8 cellular contexts compared by ENCODE assay signal in the genomic region with DNA sequence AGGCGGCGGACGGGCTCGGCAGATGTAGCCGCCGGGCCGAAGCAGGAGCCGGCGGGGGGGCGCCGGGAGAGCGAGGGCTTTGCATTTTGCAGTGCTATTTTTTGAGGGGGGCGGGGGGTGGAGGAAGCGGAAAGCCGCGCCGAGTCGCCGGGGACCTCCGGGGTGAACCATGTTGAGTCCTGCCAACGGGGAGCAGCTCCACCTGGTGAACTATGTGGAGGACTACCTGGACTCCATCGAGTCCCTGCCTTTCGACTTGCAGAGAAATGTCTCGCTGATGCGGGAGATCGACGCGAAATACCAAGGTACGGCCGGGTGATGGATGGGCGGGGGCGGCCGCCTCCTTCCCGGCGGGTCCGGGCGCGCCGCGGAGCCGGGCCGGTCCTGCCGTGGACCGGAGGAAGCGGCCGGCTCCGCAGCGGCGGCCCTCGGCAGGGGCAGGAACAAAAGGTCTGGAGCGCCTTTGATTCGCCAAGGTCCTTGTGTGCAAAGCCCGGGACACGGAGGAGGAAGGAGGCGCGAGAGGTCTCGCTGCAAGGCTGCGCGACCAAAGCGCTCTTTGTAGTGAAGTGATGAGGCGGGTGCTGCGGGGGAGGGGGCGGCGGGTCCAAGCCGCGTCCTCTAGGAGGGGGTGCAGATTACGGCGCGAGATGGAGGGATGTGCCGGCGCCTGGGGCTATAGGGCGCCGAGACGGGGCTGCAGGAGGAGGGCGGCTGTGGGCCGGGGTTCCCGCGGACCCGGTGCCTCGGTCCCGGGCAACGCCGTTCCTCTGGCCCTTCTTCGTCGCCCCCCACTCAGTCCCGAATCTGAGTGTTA. TPM values are rescaled to one million over a fixed set of nuclear protein-coding genes. Genes with fewer than 3 reads are reported as not detected.
A peak's percentile ranks its signal among the peaks of the same experiment; 100 is the strongest.
DNase-seq lines count a peak whose midpoint lies in the region; ATAC-seq and TF ChIP-seq lines count a peak whose summit lies in the region.

No MANE protein-coding gene starts in this region.

- intact Hi-C loops in gastrocnemius medialis (cut with DNase I; ENCODE audit: low total_unique reads) = loop anchor here (2.0 to 10.0 kb wide), 10 partner anchors 99 to 927 kb away; a partner anchor contains a TSS

- H3K9me3 ChIP-seq in gastrocnemius medialis = no peaks in the 10 kb centered on the region

- TF ChIP-seq CTCF in HFF-Myc (IDR thresholded peaks at IDR 0.05; ENCODE audit: low read depth, low read length, missing control alignments) (no peak), gastrocnemius medialis (IDR thresholded peaks at IDR 0.05 in 4 of 5, conservative IDR thresholded peaks at IDR 0.05 in 1 of 5) (no peak)

- ATAC-seq in gastrocnemius medialis (no peak), HG03196 (IDR thresholded peaks at IDR 0.05; ENCODE audit: unreplicated experiment) (no peak)

- in situ Hi-C loops in ACHN (cut with HindIII; ENCODE audit: low pct_ligation_motif_present, low pct_unique_long_range_greater_than_20kb, low sequenced_read_pairs) = no loop called here
- in situ Hi-C loops in gastrocnemius medialis (cut with MboI; ENCODE audit: low sequenced_read_pairs in 4 of 4) = loop anchor here in 2 of 4 donors (25.0 kb wide), 1 partner anchor 198 kb away; a partner anchor contains a TSS

- peaks cover 25 to 30% of the 10 kb centered on the region in 2 donors for H3K4me1 ChIP-seq in gastrocnemius medialis

- no peaks in the 10 kb centered on the region for H3K27me3 ChIP-seq in gastrocnemius medialis

- H3K27ac ChIP-seq in gastrocnemius medialis = peak overlapping the region; percentile 97 to 100 (median 100)

- peaks cover 0 to 1% of the 10 kb centered on the region in 2 donors for H3K36me3 ChIP-seq in gastrocnemius medialis

- DNase-seq in ACHN (peak; percentile 33), HFF-Myc (ENCODE audit: extremely low read depth, low read depth) (no peak), T-helper 1 cell (peak; percentile 64 to 75 (median 71)), anterior cingulate cortex (lab: John Stamatoyannopoulos, UW) (peak in 51 of 58 donors; percentile 12 to 79 (median 54)), hippocampal formation (lab: John Stamatoyannopoulos, UW) (peak; percentile 46 to 66), gastrocnemius medialis (peak; percentile 26 to 51), epidermal melanocyte (ENCODE audit: insufficient read length, low spot score) (no peak)

- H3K4me3 ChIP-seq in HFF-Myc (replicated peaks; ENCODE audit: low read depth, low read length) (peak overlapping the region; percentile 86), gastrocnemius medialis (peak overlapping the region; percentile 85 to 98 (median 92))

- no peak for TF ChIP-seq POLR2A in gastrocnemius medialis (IDR thresholded peaks at IDR 0.05)

RNA-seq across cellular contexts. Expression of a gene that starts 0.7 kb away (rescaled TPM):
- 10 to 100 TPM in 2 of 4 donors, 1 to 10 TPM in 2; 5.9 to 18.2 (median 13.5) TPM for total RNA-seq in gastrocnemius medialis

RNA-seq across cellular contexts. Expression of a gene that starts 8.3 kb away (rescaled TPM):
- 10 to 100 TPM; 22.5 to 34.8 (median 28.0) TPM for total RNA-seq in gastrocnemius medialis

Comparison
In these comparisons a context has a peak if more than half of its experiments do, and no peak if none do; other contexts are left out.
1. DNase-seq: peak in ACHN (single experiment), T-helper 1 cell (5 of 5), anterior cingulate cortex (51 of 58), hippocampal formation (2 of 2) and gastrocnemius medialis (2 of 2); none in HFF-Myc (single experiment) and epidermal melanocyte (single experiment).